In genomic region chr15:82300883-82301282, GRCh38 we compare ENCODE assay signal across 27 cellular contexts. TPM values are rescaled to one million over a fixed set of nuclear protein-coding genes. Genes with fewer than 3 reads are reported as not detected.
"Had no signal": no experiment of that assay in that cellular context is flagged by ENCODE, and none has a peak within 500 bp of the region (broad histone marks: within the 10 kb centered on the region; RNA-seq: fewer than 3 reads in every experiment).

No MANE protein-coding gene starts in this region.

- H3K27ac Mint-ChIP-seq: activated B cell treated with CpG ODN at 0.5 μM for 24 hours; activated CD4-positive, alpha-beta T cell treated with anti-CD3 and anti-CD28 coated beads for 36 hours; activated CD8-positive, alpha-beta memory T cell treated with anti-CD3 and anti-CD28 coated beads, Interleukin-2, amount 10 ng/mL, durations not matched to agents 7 days and 5 days; activated CD8-positive, alpha-beta T cell treated with anti-CD3 and anti-CD28 coated beads for 36 hours; mesothelial cell of epicardium; natural killer cell; type B pancreatic cell had no signal

- H3K36me3 Mint-ChIP-seq: activated CD8-positive, alpha-beta memory T cell treated with anti-CD3 and anti-CD28 coated beads, Interleukin-2, amount 10 ng/mL, durations not matched to agents 7 days and 5 days; mesothelial cell of epicardium; natural killer cell; type B pancreatic cell had no signal

- H3K27me3 ChIP-seq: brain microvascular endothelial cell, colonic mucosa, testis had no signal

- ATAC-seq: activated CD4-positive, alpha-beta T cell treated with anti-CD3 and anti-CD28 coated beads for 36 hours; activated CD8-positive, alpha-beta memory T cell treated with anti-CD3 and anti-CD28 coated beads, Interleukin-2, amount 10 ng/mL, durations not matched to agents 7 days and 5 days; activated CD8-positive, alpha-beta T cell treated with anti-CD3 and anti-CD28 coated beads for 36 hours; effector memory CD8-positive, alpha-beta T cell; gastroesophageal sphincter; left colon; lower lobe of right lung; natural killer cell; sciatic nerve had no signal

- H3K4me3 ChIP-seq: colonic mucosa, dorsolateral prefrontal cortex, gastroesophageal sphincter, heart right ventricle, lower lobe of right lung, spleen, testis had no signal

- H3K9me3 ChIP-seq: colonic mucosa, gastroesophageal sphincter, heart right ventricle, lower lobe of right lung, neutrophil, spleen, testis had no signal

- H3K36me3 ChIP-seq: brain microvascular endothelial cell, colonic mucosa, gastroesophageal sphincter, heart right ventricle, lower lobe of right lung, neutrophil, spleen had no signal

- H3K27ac ChIP-seq: brain microvascular endothelial cell, colonic mucosa, dorsolateral prefrontal cortex, gastroesophageal sphincter, lower lobe of right lung, neutrophil, testis had no signal

- H3K27me3 Mint-ChIP-seq: activated CD4-positive, alpha-beta T cell treated with anti-CD3 and anti-CD28 coated beads for 36 hours; activated CD8-positive, alpha-beta memory T cell treated with anti-CD3 and anti-CD28 coated beads, Interleukin-2, amount 10 ng/mL, durations not matched to agents 7 days and 5 days; activated CD8-positive, alpha-beta T cell treated with anti-CD3 and anti-CD28 coated beads for 36 hours; effector memory CD8-positive, alpha-beta T cell; type B pancreatic cell had no signal

- DNase-seq: activated B cell treated with CpG ODN at 0.5 μM for 24 hours; activated CD4-positive, alpha-beta T cell treated with anti-CD3 and anti-CD28 coated beads for 36 hours; activated CD8-positive, alpha-beta memory T cell treated with anti-CD3 and anti-CD28 coated beads, Interleukin-2, amount 10 ng/mL, durations not matched to agents 7 days and 5 days; activated CD8-positive, alpha-beta T cell treated with anti-CD3 and anti-CD28 coated beads for 36 hours; activated effector memory CD4-positive, alpha-beta T cell treated with anti-CD3 and anti-CD28 coated beads, Interleukin-2, amount 50 U/mL, for 16 hours; activated naive CD4-positive, alpha-beta T cell treated with anti-CD3 and anti-CD28 coated beads, Interleukin-2, amount 50 U/mL, for 16 hours; activated T-cell treated with anti-CD3 and anti-CD28 coated beads for 4 hours; aorta; brain microvascular endothelial cell; central memory CD4-positive, alpha-beta T cell; colonic mucosa; dorsolateral prefrontal cortex; effector memory CD8-positive, alpha-beta T cell; left colon; lower lobe of right lung; natural killer cell; spleen; stimulated activated CD4-positive, alpha-beta T cell treated with anti-CD3 and anti-CD28 coated beads, Interleukin-4, amount 100 ng/mL, for 1 hour; stimulated activated naive CD4-positive, alpha-beta T cell; testis had no signal

- H3K4me3 Mint-ChIP-seq: activated B cell treated with CpG ODN at 0.5 μM for 24 hours; activated CD4-positive, alpha-beta T cell treated with anti-CD3 and anti-CD28 coated beads for 36 hours; activated CD8-positive, alpha-beta memory T cell treated with anti-CD3 and anti-CD28 coated beads, Interleukin-2, amount 10 ng/mL, durations not matched to agents 7 days and 5 days; activated CD8-positive, alpha-beta T cell treated with anti-CD3 and anti-CD28 coated beads for 36 hours; effector memory CD8-positive, alpha-beta T cell; mesothelial cell of epicardium; natural killer cell; type B pancreatic cell had no signal

- H3K9me3 Mint-ChIP-seq: activated B cell treated with CpG ODN at 0.5 μM for 24 hours; activated CD8-positive, alpha-beta T cell treated with anti-CD3 and anti-CD28 coated beads for 36 hours; effector memory CD8-positive, alpha-beta T cell; mesothelial cell of epicardium; natural killer cell; type B pancreatic cell had no signal

- H3K4me1 ChIP-seq: colonic mucosa, gastroesophageal sphincter, lower lobe of right lung, testis had no signal

RNA-seq across cellular contexts. Expression of gene SAXO2, which starts 38.3 kb away (rescaled TPM):
- total RNA-seq: activated CD8-positive, alpha-beta memory T cell treated with anti-CD3 and anti-CD28 coated beads, Interleukin-2, amount 10 ng/mL, durations not matched to agents 7 days and 5 days; SK-MEL-5 had no signal
